22 cellular contexts compared by ENCODE assay signal in genomic region chr22:45833613-45834012, GRCh38.
"Had no signal": no experiment of that assay in that cellular context is flagged by ENCODE, and none has a peak within 500 bp of the region (broad histone marks: within the 10 kb centered on the region; RNA-seq: fewer than 3 reads in every experiment).

No MANE protein-coding gene starts in this region.

- H3K9ac ChIP-seq: SK-N-SH had no signal

- H3K4me1 Mint-ChIP-seq: activated CD4-positive, alpha-beta memory T cell treated with anti-CD3 and anti-CD28 coated beads, Interleukin-2, amount 10 ng/mL, durations not matched to agents 7 days and 5 days; activated CD4-positive, alpha-beta T cell treated with anti-CD3 and anti-CD28 coated beads for 36 hours; activated T-helper 17 cell treated with anti-CD3 and anti-CD28 coated beads, Interleukin-2, amount 50 U/mL, for 72 hours had no signal

- H3K27me3 ChIP-seq: brain microvascular endothelial cell had no signal

- H3K9me3 ChIP-seq: SK-N-SH had no signal

- ATAC-seq: activated CD4-positive, alpha-beta T cell treated with anti-CD3 and anti-CD28 coated beads for 36 hours; activated T-helper 17 cell treated with anti-CD3 and anti-CD28 coated beads, Interleukin-2, amount 50 U/mL, for 72 hours; K562; Right ventricle myocardium inferior had no signal

- H3K9me3 Mint-ChIP-seq: activated CD4-positive, alpha-beta memory T cell treated with anti-CD3 and anti-CD28 coated beads, Interleukin-2, amount 10 ng/mL, durations not matched to agents 7 days and 5 days; activated naive CD4-positive, alpha-beta T cell treated with anti-CD3 and anti-CD28 coated beads, Interleukin-2, amount 10 ng/mL, durations not matched to agents 7 days and 5 days; activated naive CD8-positive, alpha-beta T cell treated with anti-CD3 and anti-CD28 coated beads for 36 hours; activated T-helper 17 cell treated with anti-CD3 and anti-CD28 coated beads, Interleukin-2, amount 50 U/mL, for 72 hours had no signal

- DNase-seq: activated CD4-positive, alpha-beta memory T cell treated with anti-CD3 and anti-CD28 coated beads, Interleukin-2, amount 10 ng/mL, durations not matched to agents 7 days and 5 days; activated CD4-positive, alpha-beta T cell treated with anti-CD3 and anti-CD28 coated beads for 36 hours; activated CD4-positive, alpha-beta T cell treated with anti-CD3 and anti-CD28 coated beads, Interleukin-2, amount 50 U/mL, for 1 hour; activated CD4-positive, CD25-positive, alpha-beta regulatory T cell; activated gamma-delta T cell; activated naive CD4-positive, alpha-beta T cell treated with anti-CD3 and anti-CD28 coated beads, Interleukin-2, amount 10 ng/mL, durations not matched to agents 7 days and 5 days; activated naive CD8-positive, alpha-beta T cell treated with anti-CD3 and anti-CD28 coated beads for 36 hours; activated T-cell treated with anti-CD3 and anti-CD28 coated beads for 4 hours; activated T-cell treated with anti-CD3 and anti-CD28 coated beads, Interleukin-2, amount 50 U/mL, for 48 hours; brain microvascular endothelial cell; cerebellar nuclear complex; Karpas-422; NCI-H1048; NCI-H1694; NCI-H446; PC-9; SK-N-SH; T-helper 1 cell had no signal

- H3K4me3 ChIP-seq: K562, PC-9 had no signal

- H3K4me3 Mint-ChIP-seq: activated CD4-positive, alpha-beta memory T cell treated with anti-CD3 and anti-CD28 coated beads, Interleukin-2, amount 10 ng/mL, durations not matched to agents 7 days and 5 days; activated CD4-positive, alpha-beta T cell treated with anti-CD3 and anti-CD28 coated beads for 36 hours; activated naive CD4-positive, alpha-beta T cell treated with anti-CD3 and anti-CD28 coated beads, Interleukin-2, amount 10 ng/mL, durations not matched to agents 7 days and 5 days; activated naive CD8-positive, alpha-beta T cell treated with anti-CD3 and anti-CD28 coated beads for 36 hours; activated T-helper 17 cell treated with anti-CD3 and anti-CD28 coated beads, Interleukin-2, amount 50 U/mL, for 72 hours had no signal

- H3K27ac ChIP-seq: brain microvascular endothelial cell, PC-9, VCaP had no signal

- H3K27me3 Mint-ChIP-seq: activated CD4-positive, alpha-beta memory T cell treated with anti-CD3 and anti-CD28 coated beads, Interleukin-2, amount 10 ng/mL, durations not matched to agents 7 days and 5 days; activated CD4-positive, alpha-beta T cell treated with anti-CD3 and anti-CD28 coated beads for 36 hours; activated naive CD4-positive, alpha-beta T cell treated with anti-CD3 and anti-CD28 coated beads, Interleukin-2, amount 10 ng/mL, durations not matched to agents 7 days and 5 days; activated naive CD8-positive, alpha-beta T cell treated with anti-CD3 and anti-CD28 coated beads for 36 hours; activated T-helper 17 cell treated with anti-CD3 and anti-CD28 coated beads, Interleukin-2, amount 50 U/mL, for 72 hours had no signal

- H3K4me2 ChIP-seq: PC-9, SK-N-SH had no signal

- H3K27ac Mint-ChIP-seq: activated CD4-positive, alpha-beta memory T cell treated with anti-CD3 and anti-CD28 coated beads, Interleukin-2, amount 10 ng/mL, durations not matched to agents 7 days and 5 days; activated CD4-positive, alpha-beta T cell treated with anti-CD3 and anti-CD28 coated beads for 36 hours; activated naive CD4-positive, alpha-beta T cell treated with anti-CD3 and anti-CD28 coated beads, Interleukin-2, amount 10 ng/mL, durations not matched to agents 7 days and 5 days; activated naive CD8-positive, alpha-beta T cell treated with anti-CD3 and anti-CD28 coated beads for 36 hours; activated T-helper 17 cell treated with anti-CD3 and anti-CD28 coated beads, Interleukin-2, amount 50 U/mL, for 72 hours had no signal

- H3K36me3 Mint-ChIP-seq: activated naive CD4-positive, alpha-beta T cell treated with anti-CD3 and anti-CD28 coated beads, Interleukin-2, amount 10 ng/mL, durations not matched to agents 7 days and 5 days had no signal

- H3K36me3 ChIP-seq: brain microvascular endothelial cell had no signal
